8 cellular contexts compared by ENCODE assay signal in genomic region chr2:20596193-20596972, GRCh38. TPM values are rescaled to one million over a fixed set of nuclear protein-coding genes. Genes with fewer than 3 reads are reported as not detected.
DNase-seq lines count a peak whose midpoint lies in the region; ATAC-seq and TF ChIP-seq lines count a peak whose summit lies in the region.

No MANE protein-coding gene starts in this region.

- DNase-seq in ascending aorta (ENCODE audit: low spot score in 2 of 2), result peak in 1 of 2 donors; percentile 42
- no peak for DNase-seq in natural killer cell treated with Interleukin-12 subunit alpha and Interleukin-12 subunit beta and Interleukin-15 and Interleukin-18, amount 100 ng/mL, for 72 hours (ENCODE audit: low spot score)
- DNase-seq in amygdala (lab: John Stamatoyannopoulos, UW), result no peak
- DNase-seq in NCI-H1417 treated with DMSO at 0.1 percent for 48 hours (lab: John Stamatoyannopoulos, UW), result no peak
- no peak for DNase-seq in NCI-H526 treated with DMSO at 0.1 percent for 48 hours (lab: John Stamatoyannopoulos, UW)
- no peak for DNase-seq in activated CD4-positive, CD25-positive, alpha-beta regulatory T cell treated with anti-CD3 and anti-CD28 coated beads, Interleukin-2, amount 50 U/mL, for 72 hours

- H3K27ac Mint-ChIP-seq in natural killer cell treated with Interleukin-12 subunit alpha and Interleukin-12 subunit beta and Interleukin-15 and Interleukin-18, amount 100 ng/mL, for 72 hours, result peak overlapping the region; percentile 93

- H3K36me3 ChIP-seq in ascending aorta, result no peaks in the 10 kb centered on the region

- H3K4me3 Mint-ChIP-seq in natural killer cell treated with Interleukin-12 subunit alpha and Interleukin-12 subunit beta and Interleukin-15 and Interleukin-18, amount 100 ng/mL, for 72 hours, result peak overlapping the region; percentile 79

- ATAC-seq in GM18499 (IDR thresholded peaks at IDR 0.05; ENCODE audit: insufficient read depth, unreplicated experiment), result peak; percentile 0
- ATAC-seq in HG03064 (IDR thresholded peaks at IDR 0.05; ENCODE audit: low read depth, unreplicated experiment), result peak; percentile 1
- ATAC-seq in natural killer cell treated with Interleukin-12 subunit alpha and Interleukin-12 subunit beta and Interleukin-15 and Interleukin-18, amount 100 ng/mL, for 72 hours, result no peak

- peak overlapping the region; percentile 73 to 87 for H3K27ac ChIP-seq in ascending aorta

- H3K9me3 Mint-ChIP-seq in natural killer cell treated with Interleukin-12 subunit alpha and Interleukin-12 subunit beta and Interleukin-15 and Interleukin-18, amount 100 ng/mL, for 72 hours, result no peaks in the 10 kb centered on the region

- peaks cover 20 to 39% of the 10 kb centered on the region in 2 donors for H3K4me1 ChIP-seq in ascending aorta

- no peaks in the 10 kb centered on the region for H3K27me3 ChIP-seq in ascending aorta

- no peaks in the 10 kb centered on the region for H3K27me3 Mint-ChIP-seq in natural killer cell treated with Interleukin-12 subunit alpha and Interleukin-12 subunit beta and Interleukin-15 and Interleukin-18, amount 100 ng/mL, for 72 hours

- peaks cover 26 to 28% of the 10 kb centered on the region in 2 donors for H3K4me1 Mint-ChIP-seq in natural killer cell treated with Interleukin-12 subunit alpha and Interleukin-12 subunit beta and Interleukin-15 and Interleukin-18, amount 100 ng/mL, for 72 hours (ENCODE audit: low read depth in 2 of 2)

- H3K4me3 ChIP-seq in ascending aorta, result no peak overlapping the region

- intact Hi-C loops in ascending aorta (cut with DNase I), result loop anchor here (2.0 kb wide), 2 partner anchors 14 to 18 kb away; no protein-coding TSS in a partner anchor

- H3K36me3 Mint-ChIP-seq in natural killer cell treated with Interleukin-12 subunit alpha and Interleukin-12 subunit beta and Interleukin-15 and Interleukin-18, amount 100 ng/mL, for 72 hours, result no peaks in the 10 kb centered on the region

- TF ChIP-seq CTCF in ascending aorta (IDR thresholded peaks at IDR 0.05), result no peak

- H3K9me3 ChIP-seq in ascending aorta, result no peaks in the 10 kb centered on the region

RNA-seq across cellular contexts. Expression of gene HS1BP3, which starts 54.5 kb away (rescaled TPM):
- 40.0 TPM for total RNA-seq in ascending aorta
- total RNA-seq in natural killer cell treated with Interleukin-12 subunit alpha and Interleukin-12 subunit beta and Interleukin-15 and Interleukin-18, amount 100 ng/mL, for 72 hours, result 1 to 10 TPM; 5.8 to 9.3 TPM

Comparison
In these comparisons a context has a peak if more than half of its experiments do, and no peak if none do; other contexts are left out.
1. ATAC-seq: peak in GM18499 (single experiment) and HG03064 (single experiment); none in natural killer cell treated with Interleukin-12 subunit alpha and Interleukin-12 subunit beta and Interleukin-15 and Interleukin-18, amount 100 ng/mL, for 72 hours (0 of 2).